ENCODE assay signal across 8 cellular contexts in genomic region chr9:120878188-120879130, GRCh38. TPM values are rescaled to one million over a fixed set of nuclear protein-coding genes. Genes with fewer than 3 reads are reported as not detected.
DNase-seq lines count a peak whose midpoint lies in the region; ATAC-seq and TF ChIP-seq lines count a peak whose summit lies in the region.

No MANE protein-coding gene starts in this region.

- TF ChIP-seq POLR2A in esophagus squamous epithelium (IDR thresholded peaks at IDR 0.05) (no peak), upper lobe of left lung (IDR thresholded peaks at IDR 0.05) (no peak)

- H3K27me3 ChIP-seq in RWPE2 (ENCODE audit: insufficient read depth, poor library complexity, severe bottlenecking) (no peaks in the 10 kb centered on the region), esophagus squamous epithelium (no peaks in the 10 kb centered on the region), upper lobe of left lung (no peaks in the 10 kb centered on the region)

- H3K9me3 ChIP-seq in RWPE2 (ENCODE audit: severe bottlenecking) (peaks cover 2% of the 10 kb centered on the region), esophagus squamous epithelium (no peaks in the 10 kb centered on the region), upper lobe of left lung (no peaks in the 10 kb centered on the region)

- H3K36me3 ChIP-seq in RWPE2 (ENCODE audit: low read depth), result peaks cover 20% of the 10 kb centered on the region
- peaks cover 0 to 12% (median 0%) of the 10 kb centered on the region in 3 donors for H3K36me3 ChIP-seq in esophagus squamous epithelium
- peaks cover 0 to 9% (median 0%) of the 10 kb centered on the region in 4 donors for H3K36me3 ChIP-seq in upper lobe of left lung

- H3K4me1 ChIP-seq in RWPE2 (ENCODE audit: insufficient read depth, poor library complexity, severe bottlenecking) (peaks cover 24% of the 10 kb centered on the region), esophagus squamous epithelium (peaks cover 13 to 42% (median 20%) of the 10 kb centered on the region in 3 donors), upper lobe of left lung (peaks cover 12 to 26% (median 15%) of the 10 kb centered on the region in 4 donors)

- ATAC-seq in RWPE2 (ENCODE audit: low read depth) (no peak), upper lobe of left lung (ENCODE audit: low FRiP score in 2 of 2) (no peak), left lobe of liver (no peak)

- intact Hi-C loops in esophagus squamous epithelium (cut with DNase I), result loop anchor here (5.0 kb wide), 1 partner anchor 59 kb away; no protein-coding TSS in a partner anchor

- H3K4me3 ChIP-seq in RWPE2 (ENCODE audit: severe bottlenecking) (no peak overlapping the region), esophagus squamous epithelium (peak overlapping the region in 2 of 4 donors; percentile 80 to 87), upper lobe of left lung (peak overlapping the region in 1 of 4 donors; percentile 96)

- peak; percentile 40 for DNase-seq in stimulated activated CD4-positive, alpha-beta T cell treated with anti-CD3 and anti-CD28 coated beads, Interleukin-1b, Interleukin-23, amount 100 ng/mL, for 48 hours
- no peak for DNase-seq in stimulated activated CD4-positive, alpha-beta T cell treated with anti-CD3 and anti-CD28 coated beads, Interleukin-12 subunit alpha, Interleukin-12 subunit beta, amount 100 ng/mL, for 4 hours
- DNase-seq in RWPE2 (ENCODE audit: low spot score), result no peak
- DNase-seq in esophagus squamous epithelium (lab: John Stamatoyannopoulos, UW), result no peak
- DNase-seq in upper lobe of left lung, result no peak
- no peak for DNase-seq in T1000 (lab: John Stamatoyannopoulos, UW)
- no peak for DNase-seq in left lobe of liver (ENCODE audit: low spot score)
- no peak for DNase-seq in Kasumi-1 (lab: John Stamatoyannopoulos, UW)

- no peak for TF ChIP-seq EP300 in upper lobe of left lung (IDR thresholded peaks at IDR 0.05)

- no peak for TF ChIP-seq CTCF in RWPE2 (IDR thresholded peaks at IDR 0.05; ENCODE audit: poor library complexity, severe bottlenecking)
- TF ChIP-seq CTCF in esophagus squamous epithelium (IDR thresholded peaks at IDR 0.05), result no peak
- TF ChIP-seq CTCF in upper lobe of left lung (IDR thresholded peaks at IDR 0.05), result no peak

- H3K27ac ChIP-seq in RWPE2 (ENCODE audit: poor library complexity, severe bottlenecking) (peak overlapping the region; percentile 97), esophagus squamous epithelium (peak overlapping the region; percentile 97 to 100 (median 98)), upper lobe of left lung (peak overlapping the region in 3 of 4 donors; percentile 87 to 95 (median 93))

- 70 to 71% methylated on average over 5 to 8 of the region's 8 CpGs for WGBS in esophagus squamous epithelium, 2 donors
- 76 to 87% methylated on average over 7 to 8 of the region's 8 CpGs for WGBS in upper lobe of left lung, 2 donors

RNA-seq across cellular contexts. Expression of gene PHF19, which starts 1.5 kb away (rescaled TPM):
- 10 to 100 TPM; 12.8 to 40.0 (median 30.9) TPM for total RNA-seq in esophagus squamous epithelium
- 10 to 100 TPM in 5 of 6 donors, 1 to 10 TPM in 1; 8.0 to 42.4 (median 19.2) TPM for total RNA-seq in upper lobe of left lung
- 2.4 TPM for total RNA-seq in left lobe of liver

RNA-seq across cellular contexts. Expression of gene PSMD5, which starts 35.7 kb away (rescaled TPM):
- total RNA-seq in esophagus squamous epithelium (10 to 100 TPM; 21.4 to 35.3 (median 33.3) TPM), upper lobe of left lung (10 to 100 TPM; 11.4 to 56.8 (median 40.1) TPM), left lobe of liver (44.4 TPM)

RNA-seq across cellular contexts. Expression of gene TRAF1, which starts 48.1 kb away (rescaled TPM):
- total RNA-seq in esophagus squamous epithelium (1 to 10 TPM; 2.5 to 5.7 (median 2.8) TPM), upper lobe of left lung (10 to 100 TPM in 2 of 6 donors, 1 to 10 TPM in 4; 2.9 to 29.3 (median 6.6) TPM), left lobe of liver (3.0 TPM)
